In genomic region chr10:114708717-114709352, GRCh38 we compare ENCODE assay signal across 11 cellular contexts.
A peak's percentile ranks its signal among the peaks of the same experiment; 100 is the strongest.
DNase-seq lines count a peak whose midpoint lies in the region; ATAC-seq and TF ChIP-seq lines count a peak whose summit lies in the region.
"Had no signal": no experiment of that assay in that cellular context is flagged by ENCODE, and none has a peak within 500 bp of the region (broad histone marks: within the 10 kb centered on the region; RNA-seq: fewer than 3 reads in every experiment).

No MANE protein-coding gene starts in this region.

- TF ChIP-seq EP300 in Ishikawa (IDR thresholded peaks at IDR 0.05; ENCODE audit: borderline replicate concordance) = no peak; the same call in 1 of the 2 replicates

- no peak for TF ChIP-seq CTCF in astrocyte of the cerebellum (IDR thresholded peaks at IDR 0.05; ENCODE audit: low read depth, low read length, missing control alignments)

- TF ChIP-seq RAD21 in Ishikawa (IDR thresholded peaks at IDR 0.05; ENCODE audit: low read depth) = no peak

- no peak overlapping the region for H3K27ac ChIP-seq in substantia nigra (ENCODE audit: low read depth, low read length, poor library complexity, severe bottlenecking)
- H3K27ac ChIP-seq: VCaP had no signal

- ATAC-seq in GM18867 (IDR thresholded peaks at IDR 0.05; ENCODE audit: unreplicated experiment) (no peak), HG03159 (IDR thresholded peaks at IDR 0.05; ENCODE audit: unreplicated experiment) (no peak), HG02870 (IDR thresholded peaks at IDR 0.05; ENCODE audit: unreplicated experiment) (no peak)

- in situ Hi-C loops in astrocyte of the cerebellum (cut with HindIII; ENCODE audit: low sequenced_read_pairs) = no loop called here

- DNase-seq in AG08396 (ENCODE audit: low spot score) (peak; percentile 43), astrocyte of the cerebellum (ENCODE audit: low read depth) (peak; percentile 68), kidney glomerular epithelial cell (lab: John Stamatoyannopoulos, UW) (peak; percentile 23), substantia nigra (lab: John Stamatoyannopoulos, UW) (no peak)
- DNase-seq: activated T-cell treated with anti-CD3 and anti-CD28 coated beads, Interleukin-2, amount 50 U/mL, for 1 hour; naive B cell had no signal

- no peak overlapping the region for H3K4me3 ChIP-seq in astrocyte of the cerebellum (ENCODE audit: low read depth, low read length)

TF ChIP-seq in Ishikawa, 13 proteins besides CTCF, POLR2A, EP300 and RAD21:
- TF ChIP-seq ZBTB7A (IDR thresholded peaks at IDR 0.05; ENCODE audit: low read depth) = no peak
- no peak for TF ChIP-seq USF1 (IDR thresholded peaks at IDR 0.05)
- no peak for TF ChIP-seq CEBPB (IDR thresholded peaks at IDR 0.05)
- no peak for TF ChIP-seq REST (IDR thresholded peaks at IDR 0.05; ENCODE audit: low read depth)
- TF ChIP-seq MAX (IDR thresholded peaks at IDR 0.05) = peak; percentile 20
- peak; percentile 49; the same call in 1 of the 2 replicates for TF ChIP-seq TEAD4 (IDR thresholded peaks at IDR 0.05)

Comparison
In these comparisons a context has a peak if more than half of its experiments do, and no peak if none do; other contexts are left out.
1. DNase-seq: peak in AG08396 (single experiment), astrocyte of the cerebellum (single experiment) and kidney glomerular epithelial cell (single experiment); none in substantia nigra (0 of 49).